In genomic region chr15:75650908-75651809, GRCh38 we compare ENCODE assay signal across 9 cellular contexts. TPM values are rescaled to one million over a fixed set of nuclear protein-coding genes. Genes with fewer than 3 reads are reported as not detected.
DNase-seq lines count a peak whose midpoint lies in the region; ATAC-seq, FAIRE-seq and TF ChIP-seq lines count a peak whose summit lies in the region.
"Had no signal": no experiment of that assay in that cellular context is flagged by ENCODE, and none has a peak within 500 bp of the region (broad histone marks: within the 10 kb centered on the region; RNA-seq: fewer than 3 reads in every experiment).

No MANE protein-coding gene starts in this region.

- H3K27ac ChIP-seq in astrocyte (ENCODE audit: low read depth, low read length) (peak overlapping the region; percentile 26), stomach (peak overlapping the region; percentile 7 to 97 (median 61)), A673 (ENCODE audit: low read depth, low read length, poor library complexity, severe bottlenecking) (no peak overlapping the region)
- H3K27ac ChIP-seq: 22Rv1 had no signal

- CTCF ChIA-PET in A673 (lab: Charles Lee) = interaction anchor here (0.7 kb wide), 1 partner anchor 1307 kb away, joined by 5 read pairs; no protein-coding TSS in a partner anchor

- peaks cover 74% of the 10 kb centered on the region for H4K20me1 ChIP-seq in astrocyte (ENCODE audit: insufficient read depth, low read length)

- no peak for TF ChIP-seq EP300 in stomach (IDR thresholded peaks at IDR 0.05)

- no peaks in the 10 kb centered on the region for H3K27me3 ChIP-seq in astrocyte (ENCODE audit: insufficient read depth, low read length)
- no peaks in the 10 kb centered on the region for H3K27me3 ChIP-seq in stomach
- no peaks in the 10 kb centered on the region for H3K27me3 ChIP-seq in A673 (replicated peaks; ENCODE audit: insufficient read depth, low read depth, low read length, poor library complexity)

- WGBS in stomach, 5 donors = 30 to 34% (median 32%) methylated on average over 4 to 9 of the region's 9 CpGs

- H3K4me1 ChIP-seq in astrocyte (ENCODE audit: insufficient read depth, low read length) = peaks cover 50% of the 10 kb centered on the region
- peaks cover 72 to 87% (median 82%) of the 10 kb centered on the region in 4 donors for H3K4me1 ChIP-seq in stomach
- peaks cover 6% of the 10 kb centered on the region for H3K4me1 ChIP-seq in A673 (ENCODE audit: insufficient read depth, low read length, poor library complexity, severe bottlenecking)

- no peak for FAIRE-seq in astrocyte (lab: Jason Lieb, UNC)

- POLR2A ChIA-PET in A673 (lab: Charles Lee; ENCODE audit: low non-redundant PET) = no interaction called here

- H3K4me3 Mint-ChIP-seq in astrocyte (ENCODE audit: unreplicated experiment) (peak overlapping the region; percentile 80), immature natural killer cell (peak overlapping the region in 3 of 5 donors; percentile 11 to 70 (median 24))

- H3K36me3 ChIP-seq in astrocyte (ENCODE audit: insufficient read depth, low read length) (peaks cover 4% of the 10 kb centered on the region), stomach (peaks cover 2 to 39% (median 26%) of the 10 kb centered on the region in 4 donors), A673 (ENCODE audit: insufficient read depth, low read length, poor library complexity, severe bottlenecking) (no peaks in the 10 kb centered on the region)

- no peak for ATAC-seq in HG02642 (IDR thresholded peaks at IDR 0.05; ENCODE audit: poor library complexity, unreplicated experiment)
- no peak for ATAC-seq in GM18870 (IDR thresholded peaks at IDR 0.05; ENCODE audit: unreplicated experiment)

- peak overlapping the region; percentile 96 for H3K4me2 ChIP-seq in astrocyte (ENCODE audit: low read length)

- peaks cover 23% of the 10 kb centered on the region for H3K36me3 Mint-ChIP-seq in astrocyte (ENCODE audit: low read depth, unreplicated experiment)
- no peaks in the 10 kb centered on the region for H3K36me3 Mint-ChIP-seq in immature natural killer cell

- intact Hi-C loops in stomach (cut with DNase I; ENCODE audit: low total_unique reads) (no loop called here), A673 (cut with micrococcal nuclease; ENCODE audit: unreplicated experiment) (no loop called here)

- H3K9ac ChIP-seq in astrocyte (ENCODE audit: low read length) = peak overlapping the region; percentile 54

- no peak overlapping the region for H2AFZ ChIP-seq in astrocyte (ENCODE audit: low read depth, low read length)

- H3K4me3 ChIP-seq in astrocyte (ENCODE audit: insufficient read depth, low read depth, low read length) = peak overlapping the region; percentile 51
- H3K4me3 ChIP-seq in stomach = peak overlapping the region; percentile 37 to 83 (median 72)
- H3K4me3 ChIP-seq in A673 (ENCODE audit: low read depth, low read length, poor library complexity, severe bottlenecking) = no peak overlapping the region

- H3K4me1 Mint-ChIP-seq in astrocyte (ENCODE audit: low read depth, unreplicated experiment) = peaks cover 60% of the 10 kb centered on the region
- peaks cover 29 to 35% of the 10 kb centered on the region in 2 donors for H3K4me1 Mint-ChIP-seq in immature natural killer cell

- TF ChIP-seq CTCF in astrocyte (IDR thresholded peaks at IDR 0.05; ENCODE audit: insufficient read depth, low read depth, low read length) = no peak
- no peak for TF ChIP-seq CTCF in stomach (IDR thresholded peaks at IDR 0.05)
- TF ChIP-seq CTCF in A673 (conservative IDR thresholded peaks at IDR 0.05; ENCODE audit: low read depth, low read length) = no peak

- H3K27ac Mint-ChIP-seq in astrocyte (ENCODE audit: unreplicated experiment) (peak overlapping the region; percentile 64), immature natural killer cell (peak overlapping the region in 5 of 6 donors; percentile 5 to 84 (median 23))

- H3K9me3 Mint-ChIP-seq in astrocyte (ENCODE audit: unreplicated experiment) = no peaks in the 10 kb centered on the region
- no peaks in the 10 kb centered on the region for H3K9me3 Mint-ChIP-seq in immature natural killer cell

- TF ChIP-seq POLR2A in stomach (IDR thresholded peaks at IDR 0.05) = no peak

- DNase-seq in DMS 273 (lab: John Stamatoyannopoulos, UW; ENCODE audit: unreplicated experiment) = peak; percentile 41
- DNase-seq in DMS 273 treated with DMSO at 0.1 percent for 48 hours (lab: John Stamatoyannopoulos, UW) = no peak
- no peak for DNase-seq in astrocyte (ENCODE audit: low read depth)
- DNase-seq in immature natural killer cell = no peak
- DNase-seq in stomach = peak; percentile 44
- DNase-seq in A673 (ENCODE audit: low spot score) = no peak

- no TSS peak for BruUV-seq in A673 (replicated peaks; lab: Mats Ljungman, UMichigan)

- H3K9me3 ChIP-seq in astrocyte (ENCODE audit: insufficient read depth, low read depth, low read length) (no peaks in the 10 kb centered on the region), stomach (no peaks in the 10 kb centered on the region), A673 (ENCODE audit: low read depth, low read length, poor library complexity, severe bottlenecking) (no peaks in the 10 kb centered on the region)

- H3K79me2 ChIP-seq in astrocyte (ENCODE audit: insufficient read depth, low read length) = peaks cover 93% of the 10 kb centered on the region

- H3K27me3 Mint-ChIP-seq in astrocyte (ENCODE audit: low read depth, unreplicated experiment) (no peaks in the 10 kb centered on the region), immature natural killer cell (ENCODE audit: low read depth in 3 of 3) (peaks cover 0 to 5% (median 3%) of the 10 kb centered on the region in 3 donors)

RNA-seq across cellular contexts. Expression of gene SNX33, which starts 3.4 kb away (rescaled TPM):
- 22.3 and 25.6 TPM in 2 replicates for total RNA-seq in astrocyte
- polyA plus RNA-seq in immature natural killer cell = 1 to 10 TPM in 1 of 3 donors, under 1 TPM in 2; 0.43 to 1.3 (median 0.51) TPM
- total RNA-seq in stomach = 10 to 100 TPM; 12.5 to 36.8 (median 23.9) TPM
- 10 to 100 TPM; 11.0 to 15.6 (median 11.6) TPM for polyA plus RNA-seq in stomach
- 3.4 and 5.6 TPM in 2 replicates for total RNA-seq in A673 (2021)

RNA-seq across cellular contexts. Expression of gene IMP3, which starts 11.1 kb away (rescaled TPM):
- total RNA-seq in astrocyte (43.9 and 48.4 TPM in 2 replicates), stomach (100 to 1,000 TPM in 2 of 5 donors, 10 to 100 TPM in 2, 1 to 10 TPM in 1; 3.5 to 137 (median 39.8) TPM), A673 (2021) (76.5 and 84.5 TPM in 2 replicates)
- polyA plus RNA-seq in immature natural killer cell (100 to 1,000 TPM; 193 to 238 (median 221) TPM), stomach (10 to 100 TPM; 67.4 to 98.7 (median 80.7) TPM)

RNA-seq across cellular contexts. Expression of gene SNUPN, which starts 25.6 kb away (rescaled TPM):
- 15.9 and 17.0 TPM in 2 replicates for total RNA-seq in astrocyte
- 10 to 100 TPM; 21.2 to 46.0 (median 31.5) TPM for polyA plus RNA-seq in immature natural killer cell
- total RNA-seq in stomach = 10 to 100 TPM in 4 of 5 donors, 1 to 10 TPM in 1; 4.7 to 19.6 (median 15.1) TPM
- polyA plus RNA-seq in stomach = 10 to 100 TPM; 16.2 to 29.2 (median 24.3) TPM
- total RNA-seq in A673 (2021) = 32.8 and 34.6 TPM in 2 replicates

Comparison
In these comparisons a context has a peak if more than half of its experiments do, and no peak if none do; other contexts are left out.
1. DNase-seq: peak in DMS 273 (single experiment) and stomach (single experiment); none in DMS 273 treated with DMSO at 0.1 percent for 48 hours (single experiment), astrocyte (single experiment), immature natural killer cell (0 of 3) and A673 (single experiment).